ENCODE assay signal across 8 cellular contexts in genomic region chr1:119549719-119550141, GRCh38.
A peak's percentile ranks its signal among the peaks of the same experiment; 100 is the strongest.
DNase-seq lines count a peak whose midpoint lies in the region; TF ChIP-seq lines count a peak whose summit lies in the region.

No MANE protein-coding gene starts in this region.

- H3K4me3 ChIP-seq in parathyroid adenoma (ENCODE audit: low read depth, low read length): no peak overlapping the region

- H2AFZ ChIP-seq in parathyroid adenoma: no peak overlapping the region

- DNase-seq in DMS79 treated with DMSO at 0.1 percent for 48 hours (lab: John Stamatoyannopoulos, UW): peak; percentile 17
- DNase-seq in DMS79 (lab: John Stamatoyannopoulos, UW): no peak
- peak; percentile 62 for DNase-seq in HEK293T (ENCODE audit: extremely low spot score)
- DNase-seq in NCI-H1694 treated with DMSO at 0.1 percent for 48 hours (lab: John Stamatoyannopoulos, UW): peak; percentile 3
- peak; percentile 44 for DNase-seq in UCSD-AML1 (lab: John Stamatoyannopoulos, UW; ENCODE audit: unreplicated experiment)
- DNase-seq in globus pallidus (ENCODE audit: low spot score): peak; percentile 78
- DNase-seq in cortex of kidney (lab: John Stamatoyannopoulos, UW): no peak

- no peaks in the 10 kb centered on the region for H3K79me2 ChIP-seq in parathyroid adenoma

- no peak overlapping the region for H3K27ac ChIP-seq in parathyroid adenoma

- no peak overlapping the region for H3K9ac ChIP-seq in parathyroid adenoma

- H3K4me2 ChIP-seq in parathyroid adenoma (ENCODE audit: low read length): no peak overlapping the region

- CTCF ChIA-PET in HEK293T (lab: Yijun Ruan, JAX): interaction anchor here (0.9 kb wide), 1 partner anchor 62 kb away, joined by 3 read pairs; no protein-coding TSS in a partner anchor

- POLR2A ChIA-PET in HEK293T (lab: Yijun Ruan, JAX): no interaction called here

- no peaks in the 10 kb centered on the region for H3K27me3 ChIP-seq in parathyroid adenoma (ENCODE audit: control insufficient read depth, insufficient read depth, low read length)

- TF ChIP-seq CTCF in parathyroid adenoma (IDR thresholded peaks at IDR 0.05): peak; percentile 36

- H3K4me1 ChIP-seq in parathyroid adenoma: no peaks in the 10 kb centered on the region

- no peaks in the 10 kb centered on the region for H3K9me3 ChIP-seq in parathyroid adenoma (ENCODE audit: control insufficient read depth, low read length)

- H3K36me3 ChIP-seq in parathyroid adenoma (ENCODE audit: control insufficient read depth, insufficient read depth, low read length): no peaks in the 10 kb centered on the region

TF ChIP-seq in HEK293T, 16 proteins besides CTCF, POLR2A, EP300 and RAD21:
- TF ChIP-seq LEF1 (IDR thresholded peaks at IDR 0.05; ENCODE audit: borderline replicate concordance) (no peak), NFRKB (IDR thresholded peaks at IDR 0.05) (no peak), FOXA1 (IDR thresholded peaks at IDR 0.05) (no peak), FOXM1 (IDR thresholded peaks at IDR 0.05; ENCODE audit: borderline replicate concordance) (no peak), ZNF384 (IDR thresholded peaks at IDR 0.05) (no peak), FOXK2 (IDR thresholded peaks at IDR 0.05) (no peak), BHLHE40 (IDR thresholded peaks at IDR 0.05; ENCODE audit: borderline replicate concordance) (no peak), ARNT (IDR thresholded peaks at IDR 0.05) (no peak)

Comparison
In these comparisons a context has a peak if more than half of its experiments do, and no peak if none do; other contexts are left out.
1. DNase-seq: peak in DMS79 treated with DMSO at 0.1 percent for 48 hours (single experiment), HEK293T (single experiment), NCI-H1694 treated with DMSO at 0.1 percent for 48 hours (single experiment), UCSD-AML1 (single experiment) and globus pallidus (single experiment); none in DMS79 (single experiment) and cortex of kidney (single experiment).